ENCODE assay signal across 8 cellular contexts in genomic region chr1:35505911-35506798, GRCh38. TPM values are rescaled to one million over a fixed set of nuclear protein-coding genes. Genes with fewer than 3 reads are reported as not detected.
DNase-seq lines count a peak whose midpoint lies in the region; ATAC-seq and TF ChIP-seq lines count a peak whose summit lies in the region.

No MANE protein-coding gene starts in this region.

- H3K27ac ChIP-seq in CD4-positive, CD25-positive, alpha-beta regulatory T cell (ENCODE audit: insufficient read depth, low read length, poor library complexity, severe bottlenecking): peak overlapping the region; percentile 66

- peak overlapping the region; percentile 66 for H3K4me3 ChIP-seq in CD4-positive, CD25-positive, alpha-beta regulatory T cell (ENCODE audit: low read depth, low read length)
- no peak overlapping the region for H3K4me3 ChIP-seq in NB4 (ENCODE audit: low read depth, low read length)
- no peak overlapping the region for H3K4me3 ChIP-seq in lower leg skin (ENCODE audit: low read depth, poor library complexity, severe bottlenecking)

- no peaks in the 10 kb centered on the region for H3K9me3 Mint-ChIP-seq in CD4-positive, CD25-positive, alpha-beta regulatory T cell
- H3K9me3 Mint-ChIP-seq in activated T-cell treated with anti-CD3 and anti-CD28 coated beads, Interleukin-2, amount 50 U/mL, for 4 hours: no peaks in the 10 kb centered on the region

- intact Hi-C loops in lower leg skin (cut with DNase I; ENCODE audit: low total_unique reads): no loop called here

- H3K36me3 ChIP-seq in CD4-positive, CD25-positive, alpha-beta regulatory T cell (ENCODE audit: control insufficient read depth, insufficient read depth, low read length): no peaks in the 10 kb centered on the region

- no peaks in the 10 kb centered on the region for H3K9me3 ChIP-seq in CD4-positive, CD25-positive, alpha-beta regulatory T cell (ENCODE audit: control insufficient read depth in 2 of 2, low read length in 2 of 2)

- 63 to 65% methylated on average over 4 of the region's 4 CpGs for WGBS in lower leg skin, 2 donors

- peaks cover 20% of the 10 kb centered on the region for H3K36me3 Mint-ChIP-seq in CD4-positive, CD25-positive, alpha-beta regulatory T cell
- peaks cover 9% of the 10 kb centered on the region for H3K36me3 Mint-ChIP-seq in activated T-cell treated with anti-CD3 and anti-CD28 coated beads, Interleukin-2, amount 50 U/mL, for 4 hours (ENCODE audit: insufficient read depth)

- H3K4me1 Mint-ChIP-seq in CD4-positive, CD25-positive, alpha-beta regulatory T cell: peaks cover 42 to 72% (median 58%) of the 10 kb centered on the region in 4 donors
- H3K4me1 Mint-ChIP-seq in activated T-cell treated with anti-CD3 and anti-CD28 coated beads, Interleukin-2, amount 50 U/mL, for 4 hours (ENCODE audit: low read depth): peaks cover 73% of the 10 kb centered on the region

- no peaks in the 10 kb centered on the region for H3K27me3 ChIP-seq in CD4-positive, CD25-positive, alpha-beta regulatory T cell (ENCODE audit: control insufficient read depth, insufficient read depth, low read length)

- ATAC-seq in CD4-positive, CD25-positive, alpha-beta regulatory T cell (ENCODE audit: low read depth in 2 of 2): peak; percentile 80 to 82
- ATAC-seq in GM19372 (IDR thresholded peaks at IDR 0.05; ENCODE audit: low read depth, unreplicated experiment): peak; percentile 47
- peak; percentile 79 to 84 for ATAC-seq in activated T-cell treated with anti-CD3 and anti-CD28 coated beads, Interleukin-2, amount 50 U/mL, for 4 hours

- TF ChIP-seq POLR2A in NB4 (IDR thresholded peaks at IDR 0.05; ENCODE audit: extremely low read depth, insufficient read length) (no peak), lower leg skin (IDR thresholded peaks at IDR 0.05) (no peak)

- peaks cover 41% of the 10 kb centered on the region for H3K4me1 ChIP-seq in CD4-positive, CD25-positive, alpha-beta regulatory T cell (ENCODE audit: control insufficient read depth, insufficient read depth, low read length, poor library complexity, severe bottlenecking)

- DNase-seq in CD4-positive, CD25-positive, alpha-beta regulatory T cell: peak; percentile 17 to 83 (median 70)
- peak; percentile 94 for DNase-seq in NB4 (ENCODE audit: low read depth)
- peak; percentile 11 for DNase-seq in activated T-cell treated with anti-CD3 and anti-CD28 coated beads, Interleukin-2, amount 50 U/mL, for 4 hours
- peak; percentile 91 for DNase-seq in glomerular endothelial cell (ENCODE audit: extremely low read depth, low read depth, low spot score)
- DNase-seq in stromal cell of bone marrow (ENCODE audit: low read depth): peak; percentile 71
- no peak for DNase-seq in lower leg skin (ENCODE audit: low spot score in 2 of 2)
- no peak for DNase-seq in SHP77 (lab: John Stamatoyannopoulos, UW)

- no peaks in the 10 kb centered on the region for H3K27me3 Mint-ChIP-seq in CD4-positive, CD25-positive, alpha-beta regulatory T cell
- no peaks in the 10 kb centered on the region for H3K27me3 Mint-ChIP-seq in activated T-cell treated with anti-CD3 and anti-CD28 coated beads, Interleukin-2, amount 50 U/mL, for 4 hours (ENCODE audit: low read depth)

- no peak for TF ChIP-seq CTCF in NB4 (IDR thresholded peaks at IDR 0.05; ENCODE audit: low read depth, low read length)
- no peak for TF ChIP-seq CTCF in lower leg skin (IDR thresholded peaks at IDR 0.05)

- H3K27ac Mint-ChIP-seq in CD4-positive, CD25-positive, alpha-beta regulatory T cell: peak overlapping the region; percentile 88 to 98 (median 93)

- peak overlapping the region; percentile 52 to 84 (median 64) for H3K4me3 Mint-ChIP-seq in CD4-positive, CD25-positive, alpha-beta regulatory T cell
- H3K4me3 Mint-ChIP-seq in activated T-cell treated with anti-CD3 and anti-CD28 coated beads, Interleukin-2, amount 50 U/mL, for 4 hours: peak overlapping the region; percentile 60

RNA-seq across cellular contexts. Expression of gene KIAA0319L, which starts 51.0 kb away (rescaled TPM):
- total RNA-seq in CD4-positive, CD25-positive, alpha-beta regulatory T cell: 72.4 TPM
- 10 to 100 TPM; 16.2 to 21.3 (median 17.4) TPM for polyA plus RNA-seq in CD4-positive, CD25-positive, alpha-beta regulatory T cell
- 10 to 100 TPM; 16.4 to 19.2 (median 17.4) TPM for total RNA-seq in activated T-cell treated with anti-CD3 and anti-CD28 coated beads, Interleukin-2, amount 50 U/mL, for 4 hours
- 68.7 and 102 TPM in 2 replicates for total RNA-seq in glomerular endothelial cell
- 10 to 100 TPM; 33.4 to 60.9 (median 44.9) TPM for total RNA-seq in lower leg skin

RNA-seq across cellular contexts. Expression of gene NCDN, which starts 51.4 kb away (rescaled TPM):
- total RNA-seq in CD4-positive, CD25-positive, alpha-beta regulatory T cell: 28.7 TPM
- polyA plus RNA-seq in CD4-positive, CD25-positive, alpha-beta regulatory T cell: 10 to 100 TPM in 2 of 4 donors, 1 to 10 TPM in 2; 5.5 to 11.1 (median 10.1) TPM
- total RNA-seq in activated T-cell treated with anti-CD3 and anti-CD28 coated beads, Interleukin-2, amount 50 U/mL, for 4 hours: 10 to 100 TPM; 60.6 to 61.8 (median 61.6) TPM
- total RNA-seq in glomerular endothelial cell (23.4 and 28.5 TPM in 2 replicates), lower leg skin (10 to 100 TPM; 13.7 to 18.4 (median 16.1) TPM)

Comparison
In these comparisons a context has a peak if more than half of its experiments do, and no peak if none do; other contexts are left out.
1. DNase-seq: peak in CD4-positive, CD25-positive, alpha-beta regulatory T cell (3 of 3), NB4 (single experiment), activated T-cell treated with anti-CD3 and anti-CD28 coated beads, Interleukin-2, amount 50 U/mL, for 4 hours (single experiment), glomerular endothelial cell (single experiment) and stromal cell of bone marrow (single experiment); none in lower leg skin (0 of 2) and SHP77 (0 of 2).
2. Peak in every context shown above with its lines, with median percentiles within 50 percentile points of each other: ATAC-seq.